Comparison of ENCODE assay signal across 14 cellular contexts in genomic region chr5:146967646-146968045, GRCh38.
DNase-seq lines count a peak whose midpoint lies in the region; ATAC-seq and TF ChIP-seq lines count a peak whose summit lies in the region.
"Had no signal": no experiment of that assay in that cellular context is flagged by ENCODE, and none has a peak within 500 bp of the region (broad histone marks: within the 10 kb centered on the region; RNA-seq: fewer than 3 reads in every experiment).

No MANE protein-coding gene starts in this region.

- in situ Hi-C loops in transverse colon (cut with MboI; ENCODE audit: low pct_ligation_motif_present in 1 of 4, low pct_unique_long_range_greater_than_20kb in 1 of 4, low sequenced_read_pairs in 3 of 4) = loop anchor here (5.0 to 25.0 kb wide), 4 partner anchors 303 to 425 kb away; no protein-coding TSS in a partner anchor

- ATAC-seq in thoracic aorta (ENCODE audit: insufficient number of reproducible peaks, low FRiP score, low read depth) = peak; percentile 54

- intact Hi-C loops in transverse colon (cut with DNase I; ENCODE audit: low total_unique reads) = loop anchor here (5.0 kb wide), 1 partner anchor 430 kb away; no protein-coding TSS in a partner anchor

- H3K27ac ChIP-seq in thoracic aorta = peak overlapping the region in 1 of 2 donors; percentile 26
- no peak overlapping the region for H3K27ac ChIP-seq in transverse colon
- H3K27ac ChIP-seq: HL-60, SK-N-MC had no signal

- WGBS in transverse colon (ENCODE audit: low coverage in 1 of 2), 2 donors = 68 to 88% methylated on average over 1 to 5 of the region's 5 CpGs

- no peaks in the 10 kb centered on the region for H3K27me3 ChIP-seq in thoracic aorta (replicated peaks; ENCODE audit: insufficient read depth)
- no peaks in the 10 kb centered on the region for H3K27me3 ChIP-seq in transverse colon

- H3K4me1 ChIP-seq in thoracic aorta (ENCODE audit: control insufficient read depth in 1 of 2, low read depth in 2 of 2) (peaks cover 4 to 32% of the 10 kb centered on the region in 2 donors), transverse colon (peaks cover 0 to 3% (median 0%) of the 10 kb centered on the region in 4 donors)

- no peak overlapping the region for H3K4me3 ChIP-seq in thoracic aorta
- no peak overlapping the region for H3K4me3 ChIP-seq in transverse colon
- H3K4me3 ChIP-seq: SK-N-MC had no signal

- no peak for TF ChIP-seq EP300 in transverse colon (IDR thresholded peaks at IDR 0.05; ENCODE audit: low read depth)

- H3K9me3 ChIP-seq in thoracic aorta (no peaks in the 10 kb centered on the region), transverse colon (no peaks in the 10 kb centered on the region)

- DNase-seq in NCI-H1694 treated with DMSO at 0.1 percent for 48 hours (lab: John Stamatoyannopoulos, UW) (peak; percentile 3), anterior cingulate cortex (lab: John Stamatoyannopoulos, UW) (peak in 44 of 58 donors; percentile 4 to 84 (median 34)), midbrain (lab: John Stamatoyannopoulos, UW) (peak; percentile 9), thoracic aorta (ENCODE audit: low spot score) (no peak), NCI-H510A (lab: John Stamatoyannopoulos, UW) (no peak), transverse colon (no peak)
- no peak for DNase-seq in activated CD8-positive, alpha-beta memory T cell treated with anti-CD3 and anti-CD28 coated beads, Interleukin-2, amount 50 U/mL, for 4 hours
- DNase-seq: MV-4-11, NCI-H1436, NCI-H2171, NCI-H524, OCI-M1 had no signal

- no peaks in the 10 kb centered on the region for H3K36me3 ChIP-seq in thoracic aorta
- no peaks in the 10 kb centered on the region for H3K36me3 ChIP-seq in transverse colon

- no peak for TF ChIP-seq POLR2A in transverse colon (IDR thresholded peaks at IDR 0.05)

- TF ChIP-seq CTCF in thoracic aorta (IDR thresholded peaks at IDR 0.05) (no peak), transverse colon (IDR thresholded peaks at IDR 0.05) (no peak)

Comparison
In these comparisons a context has a peak if more than half of its experiments do, and no peak if none do; other contexts are left out.
1. DNase-seq: peak in NCI-H1694 treated with DMSO at 0.1 percent for 48 hours (single experiment), anterior cingulate cortex (44 of 58) and midbrain (single experiment); none in thoracic aorta (single experiment), NCI-H510A (single experiment), transverse colon (single experiment) and activated CD8-positive, alpha-beta memory T cell treated with anti-CD3 and anti-CD28 coated beads, Interleukin-2, amount 50 U/mL, for 4 hours (single experiment).